8 cellular contexts compared by ENCODE assay signal in the genomic region with DNA sequence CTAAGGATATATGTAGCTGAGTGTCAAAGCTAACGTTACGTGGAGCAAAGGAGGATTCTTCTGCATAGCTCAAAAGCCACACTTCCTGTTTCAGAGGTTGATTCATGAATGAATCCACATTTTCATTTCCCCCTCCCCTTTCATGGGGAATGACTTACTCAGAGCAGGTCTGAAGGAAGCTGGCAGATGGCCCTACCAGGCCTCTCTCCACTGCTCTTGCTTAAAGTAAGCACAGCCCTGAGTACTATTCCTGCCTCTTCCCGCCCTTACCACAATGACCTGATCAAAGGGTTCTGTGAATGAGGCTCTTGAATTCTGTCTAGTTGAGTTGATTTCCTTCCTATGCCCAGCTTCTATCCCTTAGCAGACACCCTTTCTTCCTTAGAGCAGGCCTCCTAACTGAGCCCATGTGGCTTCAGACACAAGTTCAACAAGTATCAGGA. TPM values are rescaled to one million over a fixed set of nuclear protein-coding genes. Genes with fewer than 3 reads are reported as not detected.
A peak's percentile ranks its signal among the peaks of the same experiment; 100 is the strongest.
DNase-seq lines count a peak whose midpoint lies in the region; ATAC-seq and TF ChIP-seq lines count a peak whose summit lies in the region.

No MANE protein-coding gene starts in this region.

- H3K27ac ChIP-seq in DND-41 (ENCODE audit: low read length): no peak overlapping the region

- no peak overlapping the region for H3K9ac ChIP-seq in DND-41 (ENCODE audit: low read depth, low read length)

- H3K9me3 ChIP-seq in DND-41 (ENCODE audit: insufficient read depth, low read length, severe bottlenecking): no peaks in the 10 kb centered on the region

- no peak overlapping the region for H2AFZ ChIP-seq in DND-41 (ENCODE audit: low read depth, low read length)

- H3K4me3 ChIP-seq in DND-41 (ENCODE audit: low read depth in 1 of 2, low read length in 2 of 2): no peak overlapping the region

- no peaks in the 10 kb centered on the region for H3K36me3 Mint-ChIP-seq in naive B cell

- no peak overlapping the region for H3K4me3 Mint-ChIP-seq in naive B cell

- no peaks in the 10 kb centered on the region for H3K36me3 ChIP-seq in DND-41 (ENCODE audit: insufficient read depth, low read length)

- H3K27me3 ChIP-seq in DND-41 (ENCODE audit: insufficient read depth, low read length, poor library complexity): no peaks in the 10 kb centered on the region

- no peaks in the 10 kb centered on the region for H3K27me3 Mint-ChIP-seq in naive B cell

- H3K4me2 ChIP-seq in DND-41 (ENCODE audit: insufficient read depth, low read length): no peak overlapping the region

- DNase-seq in DND-41 (peak; percentile 45), LoVo (ENCODE audit: low spot score) (peak; percentile 11), amniotic epithelial cell (ENCODE audit: low read depth) (peak; percentile 90), naive B cell (no peak), NCI-H1048 (lab: John Stamatoyannopoulos, UW) (no peak), SHP77 treated with DMSO at 0.1 percent for 48 hours (lab: John Stamatoyannopoulos, UW) (no peak)

- peaks cover 14% of the 10 kb centered on the region for H3K4me1 ChIP-seq in DND-41 (ENCODE audit: insufficient read depth, low read length)

- no peaks in the 10 kb centered on the region for H3K9me3 Mint-ChIP-seq in naive B cell

- ATAC-seq in DND-41 (ENCODE audit: insufficient read depth, low read depth) (peak; percentile 85), naive B cell (ENCODE audit: low read depth in 2 of 2) (peak; percentile 75 to 82), GM19328 (IDR thresholded peaks at IDR 0.05; ENCODE audit: unreplicated experiment) (no peak), GM21381 (IDR thresholded peaks at IDR 0.05; ENCODE audit: unreplicated experiment) (no peak)

- H4K20me1 ChIP-seq in DND-41 (ENCODE audit: insufficient read depth, low read length): peaks cover 11% of the 10 kb centered on the region

- no peak for TF ChIP-seq CTCF in DND-41 (IDR thresholded peaks at IDR 0.05; ENCODE audit: borderline replicate concordance, extremely low read depth, low read length, poor library complexity, severe bottlenecking)

- peak overlapping the region in 3 of 6 donors; percentile 16 to 75 (median 53) for H3K27ac Mint-ChIP-seq in naive B cell

- no peaks in the 10 kb centered on the region for H3K79me2 ChIP-seq in DND-41 (ENCODE audit: insufficient read depth, low read length)

- peaks cover 25 to 38% (median 28%) of the 10 kb centered on the region in 3 donors for H3K4me1 Mint-ChIP-seq in naive B cell

RNA-seq across cellular contexts. Expression of a gene that starts 6.3 kb away (rescaled TPM):
- polyA plus RNA-seq in naive B cell (ENCODE audit: low read depth in 6 of 6): under 1 TPM in 5 of 6 donors, not detected in 1; 0.09 to 0.46 (median 0.18) TPM

RNA-seq across cellular contexts. Expression of a gene that starts 18.1 kb away (rescaled TPM):
- 1 to 10 TPM; 1.3 to 3.3 (median 2.5) TPM for polyA plus RNA-seq in naive B cell (ENCODE audit: low read depth in 6 of 6)

RNA-seq across cellular contexts. Expression of a gene that starts 43.0 kb away (rescaled TPM):
- polyA plus RNA-seq in naive B cell (ENCODE audit: low read depth in 6 of 6): 10 to 100 TPM in 5 of 6 donors, 1 to 10 TPM in 1; 5.4 to 20.6 (median 12.6) TPM

Comparison
In these comparisons a context has a peak if more than half of its experiments do, and no peak if none do; other contexts are left out.
1. ATAC-seq: peak in DND-41 (single experiment) and naive B cell (2 of 2); none in GM19328 (single experiment) and GM21381 (single experiment).
2. DNase-seq: peak in DND-41 (single experiment), LoVo (single experiment) and amniotic epithelial cell (single experiment); none in naive B cell (single experiment), NCI-H1048 (single experiment) and SHP77 treated with DMSO at 0.1 percent for 48 hours (single experiment).